ENCODE assay signal across 23 cellular contexts in the genomic region with DNA sequence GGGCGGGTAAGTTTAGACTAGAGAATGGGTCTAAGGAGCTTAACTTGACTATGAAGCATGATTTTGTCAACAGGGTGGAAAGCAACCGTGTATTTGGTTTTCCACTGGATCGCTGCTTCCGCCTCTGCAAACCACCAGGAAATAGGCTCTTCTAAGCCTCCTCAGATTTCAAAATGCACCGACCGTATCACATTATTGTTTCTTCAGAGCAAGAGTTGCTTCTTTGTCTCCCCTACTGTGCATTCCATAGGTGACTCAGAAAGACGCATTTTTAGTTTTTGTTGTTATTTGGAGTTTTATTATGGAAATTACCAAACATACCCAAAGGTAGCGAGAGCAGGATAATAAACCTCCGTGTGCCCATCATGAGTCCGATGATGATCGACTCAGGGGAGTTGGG.
DNase-seq lines count a peak whose midpoint lies in the region; ATAC-seq and TF ChIP-seq lines count a peak whose summit lies in the region.
"Had no signal": no experiment of that assay in that cellular context is flagged by ENCODE, and none has a peak within 500 bp of the region (broad histone marks: within the 10 kb centered on the region; RNA-seq: fewer than 3 reads in every experiment).

No MANE protein-coding gene starts in this region.

- peaks cover 2% of the 10 kb centered on the region for H3K27me3 Mint-ChIP-seq in activated CD4-positive, alpha-beta T cell treated with anti-CD3 and anti-CD28 coated beads, Interleukin-2, amount 10 ng/mL, durations not matched to agents 24 days and 14 days

- peaks cover 4% of the 10 kb centered on the region for H3K9me3 Mint-ChIP-seq in activated CD4-positive, alpha-beta T cell treated with anti-CD3 and anti-CD28 coated beads, Interleukin-2, amount 10 ng/mL, durations not matched to agents 24 days and 14 days
- H3K9me3 Mint-ChIP-seq: activated naive CD8-positive, alpha-beta T cell treated with anti-CD3 and anti-CD28 coated beads, Interleukin-2, amount 50 U/mL, for 24 hours; neural crest cell; T-helper 2 cell treated with Interferon-gamma antibody and Interleukin-4, amounts not matched to agents 5 μg/mL and 100 μg/mL, for 36 hours had no signal

- H3K4me1 Mint-ChIP-seq in activated CD4-positive, alpha-beta T cell treated with anti-CD3 and anti-CD28 coated beads, Interleukin-2, amount 10 ng/mL, durations not matched to agents 24 days and 14 days = peaks cover 2% of the 10 kb centered on the region

- no peak for TF ChIP-seq CTCF in epithelial cell of proximal tubule (conservative IDR thresholded peaks at IDR 0.05; ENCODE audit: low read depth, low read length)

- H3K27ac Mint-ChIP-seq in activated CD4-positive, alpha-beta T cell treated with anti-CD3 and anti-CD28 coated beads, Interleukin-2, amount 10 ng/mL, durations not matched to agents 24 days and 14 days = no peak overlapping the region
- H3K27ac Mint-ChIP-seq: activated naive CD8-positive, alpha-beta T cell treated with anti-CD3 and anti-CD28 coated beads, Interleukin-2, amount 50 U/mL, for 24 hours; T-helper 2 cell treated with Interferon-gamma antibody and Interleukin-4, amounts not matched to agents 5 μg/mL and 100 μg/mL, for 36 hours; WTC11 had no signal

- no peaks in the 10 kb centered on the region for H3K9me3 ChIP-seq in SK-N-MC (ENCODE audit: low read depth, low read length)
- H3K9me3 ChIP-seq: upper lobe of right lung had no signal

- H3K36me3 ChIP-seq in SK-N-MC (ENCODE audit: insufficient read depth, low read length) = no peaks in the 10 kb centered on the region; the same call in 1 of the 2 replicates
- H3K36me3 ChIP-seq: upper lobe of right lung had no signal

- no peak overlapping the region for H3K9ac ChIP-seq in SK-N-MC (ENCODE audit: insufficient read length)

- DNase-seq in NCI-H510A treated with DMSO at 0.1 percent for 48 hours (lab: John Stamatoyannopoulos, UW) = peak; percentile 26
- DNase-seq in NCI-H510A (lab: John Stamatoyannopoulos, UW) = no peak
- peak; percentile 79 for DNase-seq in SK-N-MC (ENCODE audit: low read depth, low spot score)
- peak; percentile 3 for DNase-seq in epithelial cell of proximal tubule (ENCODE audit: low read depth)
- DNase-seq in skeletal muscle cell (ENCODE audit: low read depth) = peak; percentile 29
- no peak for DNase-seq in activated CD4-positive, alpha-beta T cell treated with anti-CD3 and anti-CD28 coated beads, Interleukin-2, amount 10 ng/mL, durations not matched to agents 24 days and 14 days
- DNase-seq in activated CD4-positive, alpha-beta T cell treated with anti-CD3 and anti-CD28 coated beads, Interleukin-2, amount 50 U/mL, for 1 hour = no peak
- DNase-seq: activated CD4-positive, alpha-beta T cell treated with anti-CD3 and anti-CD28 coated beads, Interleukin-2, amount 50 U/mL, for 48 hours; activated gamma-delta T cell; activated naive CD8-positive, alpha-beta T cell treated with anti-CD3 and anti-CD28 coated beads, Interleukin-2, amount 50 U/mL, for 24 hours; caudate nucleus; DMS 273 treated with DMSO at 0.1 percent for 48 hours; Karpas-422; NCI-H2081 treated with DMSO at 0.1 percent for 48 hours; NCI-H524 treated with DMSO at 0.1 percent for 48 hours; posterior cingulate gyrus; upper lobe of right lung had no signal

- H3K27ac ChIP-seq in SK-N-MC = peak overlapping the region; percentile 66
- H3K27ac ChIP-seq: RWPE1, upper lobe of right lung had no signal

- H3K4me3 Mint-ChIP-seq in activated CD4-positive, alpha-beta T cell treated with anti-CD3 and anti-CD28 coated beads, Interleukin-2, amount 10 ng/mL, durations not matched to agents 24 days and 14 days = no peak overlapping the region
- H3K4me3 Mint-ChIP-seq: activated naive CD8-positive, alpha-beta T cell treated with anti-CD3 and anti-CD28 coated beads, Interleukin-2, amount 50 U/mL, for 24 hours; neural crest cell; T-helper 2 cell treated with Interferon-gamma antibody and Interleukin-4, amounts not matched to agents 5 μg/mL and 100 μg/mL, for 36 hours; WTC11 had no signal

- intact Hi-C loops in activated CD4-positive, alpha-beta T cell treated with anti-CD3 and anti-CD28 coated beads, Interleukin-2, amount 10 ng/mL, durations not matched to agents 24 days and 14 days (cut with micrococcal nuclease) = no loop called here

- peak overlapping the region; percentile 56 for H3K4me3 ChIP-seq in SK-N-MC
- H3K4me3 ChIP-seq in epithelial cell of proximal tubule (ENCODE audit: low read depth, low read length) = no peak overlapping the region
- H3K4me3 ChIP-seq in skeletal muscle cell (ENCODE audit: low read depth, low read length) = no peak overlapping the region
- H3K4me3 ChIP-seq: upper lobe of right lung had no signal

- H3K36me3 Mint-ChIP-seq in activated CD4-positive, alpha-beta T cell treated with anti-CD3 and anti-CD28 coated beads, Interleukin-2, amount 10 ng/mL, durations not matched to agents 24 days and 14 days (ENCODE audit: low read depth) = peaks cover 3% of the 10 kb centered on the region

- no peak for ATAC-seq in GM19035 (IDR thresholded peaks at IDR 0.05; ENCODE audit: unreplicated experiment)
- ATAC-seq: activated naive CD8-positive, alpha-beta T cell treated with anti-CD3 and anti-CD28 coated beads, Interleukin-2, amount 50 U/mL, for 24 hours; SK-N-SH treated with all-trans-retinoic acid at 6 μM for 48 hours; upper lobe of right lung; WTC11 had no signal

Comparison
In these comparisons a context has a peak if more than half of its experiments do, and no peak if none do; other contexts are left out.
1. DNase-seq: peak in NCI-H510A treated with DMSO at 0.1 percent for 48 hours (single experiment), SK-N-MC (single experiment), epithelial cell of proximal tubule (single experiment) and skeletal muscle cell (single experiment); none in NCI-H510A (single experiment), activated CD4-positive, alpha-beta T cell treated with anti-CD3 and anti-CD28 coated beads, Interleukin-2, amount 10 ng/mL, durations not matched to agents 24 days and 14 days (single experiment) and activated CD4-positive, alpha-beta T cell treated with anti-CD3 and anti-CD28 coated beads, Interleukin-2, amount 50 U/mL, for 1 hour (single experiment).